Comparison of ENCODE assay signal across 16 cellular contexts in the genomic region with DNA sequence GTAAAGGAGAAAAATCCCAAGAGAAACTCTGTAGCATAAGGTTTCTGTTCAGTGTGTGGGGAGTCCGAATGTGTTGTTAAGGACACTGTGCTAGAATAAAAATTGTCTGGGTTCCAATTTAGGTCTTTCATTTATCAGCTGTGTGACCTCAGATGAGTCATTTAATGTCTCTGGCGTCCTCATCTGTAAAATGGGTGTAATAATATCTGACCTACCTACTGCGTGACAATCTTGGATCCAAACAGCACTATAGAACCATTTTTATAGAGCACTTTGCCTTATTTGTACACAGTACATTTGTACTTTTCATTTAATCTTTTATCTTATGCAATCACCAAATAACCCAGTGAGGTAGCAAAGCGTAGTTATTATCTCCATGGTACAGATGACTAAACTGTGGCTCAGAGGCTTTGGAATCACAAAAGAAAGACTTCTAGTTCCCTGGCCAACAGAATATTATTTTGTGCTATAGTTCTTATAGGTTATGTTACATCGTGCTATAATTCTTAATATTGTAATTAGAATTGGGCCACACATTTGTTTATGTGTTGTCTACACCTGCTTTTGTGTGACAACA.
DNase-seq lines count a peak whose midpoint lies in the region; ATAC-seq and TF ChIP-seq lines count a peak whose summit lies in the region.
"Had no signal": no experiment of that assay in that cellular context is flagged by ENCODE, and none has a peak within 500 bp of the region (broad histone marks: within the 10 kb centered on the region; RNA-seq: fewer than 3 reads in every experiment).

No MANE protein-coding gene starts in this region.

- peak; percentile 53 for DNase-seq in HCEC 1CT
- DNase-seq in RWPE2 (ENCODE audit: low spot score) = no peak
- DNase-seq in epithelial cell of esophagus (ENCODE audit: low read depth) = peak; percentile 46
- peak; percentile 75 for DNase-seq in iris pigment epithelial cell (ENCODE audit: low read depth)
- no peak for DNase-seq in OCI-M2 (lab: John Stamatoyannopoulos, UW; ENCODE audit: unreplicated experiment)
- no peak for DNase-seq in SIG-M5 (lab: John Stamatoyannopoulos, UW)
- DNase-seq in DMS79 treated with DMSO at 0.1 percent for 48 hours (lab: John Stamatoyannopoulos, UW) = no peak
- DNase-seq: CD8-positive, alpha-beta memory T cell; Kasumi-1; NCI-H1092 treated with DMSO at 0.1 percent for 48 hours; NCI-H146; NCI-H2029 treated with DMSO at 0.1 percent for 48 hours; NCI-H2171 treated with DMSO at 0.1 percent for 48 hours; SHP77; SK-N-SH had no signal

- no peak overlapping the region for H3K27ac ChIP-seq in RWPE2 (ENCODE audit: poor library complexity, severe bottlenecking)
- H3K27ac ChIP-seq: BLaER1 treated with 17β-estradiol and CSF1 and Interleukin-3, amounts not matched to agents 10 nM and 100 nM had no signal

- H3K4me1 ChIP-seq in RWPE2 (ENCODE audit: insufficient read depth, poor library complexity, severe bottlenecking) = no peaks in the 10 kb centered on the region
- H3K4me1 ChIP-seq: BLaER1 treated with 17β-estradiol and CSF1 and Interleukin-3, amounts not matched to agents 10 nM and 100 nM had no signal

- no peaks in the 10 kb centered on the region for H3K27me3 ChIP-seq in RWPE2 (ENCODE audit: insufficient read depth, poor library complexity, severe bottlenecking)
- H3K27me3 ChIP-seq: BLaER1 treated with 17β-estradiol and CSF1 and Interleukin-3, amounts not matched to agents 10 nM and 100 nM had no signal

- H3K9me3 ChIP-seq in RWPE2 (ENCODE audit: severe bottlenecking) = no peaks in the 10 kb centered on the region
- H3K9me3 ChIP-seq: SK-N-SH had no signal

- peak; percentile 35; the same call in 2 of the 3 replicates for ATAC-seq in RWPE2 (ENCODE audit: low read depth)

- no peaks in the 10 kb centered on the region for H3K36me3 ChIP-seq in RWPE2 (ENCODE audit: low read depth)
- H3K36me3 ChIP-seq: BLaER1 treated with 17β-estradiol and CSF1 and Interleukin-3, amounts not matched to agents 10 nM and 100 nM had no signal

- no peak overlapping the region for H3K4me3 ChIP-seq in RWPE2 (ENCODE audit: severe bottlenecking)
- H3K4me3 ChIP-seq in epithelial cell of esophagus (ENCODE audit: low read length) = no peak overlapping the region
- H3K4me3 ChIP-seq: BLaER1 treated with 17β-estradiol and CSF1 and Interleukin-3, amounts not matched to agents 10 nM and 100 nM had no signal

- TF ChIP-seq CTCF in RWPE2 (IDR thresholded peaks at IDR 0.05; ENCODE audit: poor library complexity, severe bottlenecking) (no peak), epithelial cell of esophagus (IDR thresholded peaks at IDR 0.05; ENCODE audit: insufficient read depth, low read depth, low read length, missing control alignments) (no peak)

Comparison
In these comparisons a context has a peak if more than half of its experiments do, and no peak if none do; other contexts are left out.
1. DNase-seq: peak in HCEC 1CT (single experiment), epithelial cell of esophagus (single experiment) and iris pigment epithelial cell (single experiment); none in RWPE2 (single experiment), OCI-M2 (single experiment), SIG-M5 (single experiment) and DMS79 treated with DMSO at 0.1 percent for 48 hours (single experiment).